ENCODE assay signal across 8 cellular contexts in the genomic region with DNA sequence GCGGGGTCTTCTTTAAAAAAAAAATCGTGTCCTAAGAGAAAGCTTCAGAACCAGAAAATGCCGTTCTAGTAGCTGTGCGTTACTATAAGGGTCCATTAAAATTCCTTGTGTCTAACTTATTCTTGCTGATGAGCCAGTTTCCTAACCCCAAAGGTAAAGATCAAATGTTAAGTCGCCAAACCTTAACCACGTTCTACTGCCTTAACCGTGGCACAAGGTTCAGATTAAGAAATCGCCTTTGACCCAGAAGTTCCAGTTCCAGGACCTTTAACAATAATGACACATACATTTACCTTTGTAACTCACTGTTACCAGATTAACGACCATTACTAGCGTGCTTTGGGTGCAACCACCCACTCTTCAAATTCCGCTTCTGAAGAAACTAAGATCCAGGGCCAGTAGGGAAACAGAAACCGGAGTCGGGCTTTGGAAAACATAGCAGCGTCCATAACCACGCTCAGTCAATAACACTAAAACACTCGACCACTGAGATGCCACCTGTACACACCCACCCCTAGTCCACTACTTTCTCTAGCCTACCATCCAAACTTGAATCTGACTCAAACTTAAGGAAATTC. TPM values are rescaled to one million over a fixed set of nuclear protein-coding genes. Genes with fewer than 3 reads are reported as not detected.
DNase-seq lines count a peak whose midpoint lies in the region; ATAC-seq, FAIRE-seq and TF ChIP-seq lines count a peak whose summit lies in the region.

No MANE protein-coding gene starts in this region.

- intact Hi-C loops in PC-9 (cut with micrococcal nuclease; ENCODE audit: unreplicated experiment) = loop anchor here (2.0 to 10.0 kb wide), 4 partner anchors 84 to 271 kb away; partner anchors contain the start of gene TFPI2

- H3K9me2 ChIP-seq in PC-9 (ENCODE audit: insufficient read depth) = no peaks in the 10 kb centered on the region

- no peaks in the 10 kb centered on the region for H3K27me3 ChIP-seq in PC-9 (ENCODE audit: insufficient read depth, low read depth)
- H3K27me3 ChIP-seq in effector memory CD4-positive, alpha-beta T cell (replicated peaks; ENCODE audit: control insufficient read depth, insufficient read depth, low read length, poor library complexity, severe bottlenecking) = no peaks in the 10 kb centered on the region
- no peaks in the 10 kb centered on the region for H3K27me3 ChIP-seq in mucosa of rectum (ENCODE audit: control insufficient read depth in 2 of 2, insufficient read depth in 2 of 2, low read length in 2 of 2)

- no peaks in the 10 kb centered on the region for H3F3A ChIP-seq in PC-9 (ENCODE audit: insufficient read depth, low read depth)

- TSS peak; percentile 56 for BruUV-seq in PC-9 (replicated peaks; lab: Mats Ljungman, UMichigan)

- H3K36me3 ChIP-seq in PC-9 (ENCODE audit: low read depth) = peaks cover 11% of the 10 kb centered on the region; the same call in 1 of the 2 replicates
- no peaks in the 10 kb centered on the region for H3K36me3 ChIP-seq in effector memory CD4-positive, alpha-beta T cell (ENCODE audit: control insufficient read depth, insufficient read depth, low read length)
- H3K36me3 ChIP-seq in mucosa of rectum (ENCODE audit: control insufficient read depth in 2 of 2, insufficient read depth in 2 of 2, low read length in 2 of 2) = no peaks in the 10 kb centered on the region

- peak overlapping the region; percentile 99 for H2AFZ ChIP-seq in PC-9

- no peaks in the 10 kb centered on the region for H4K20me1 ChIP-seq in PC-9 (ENCODE audit: insufficient read depth)

- no peaks in the 10 kb centered on the region for H3K9me3 ChIP-seq in PC-9 (ENCODE audit: insufficient read depth, low read depth)
- H3K9me3 ChIP-seq in effector memory CD4-positive, alpha-beta T cell (ENCODE audit: control insufficient read depth, low read length) = no peaks in the 10 kb centered on the region
- no peaks in the 10 kb centered on the region for H3K9me3 ChIP-seq in mucosa of rectum (ENCODE audit: control insufficient read depth in 2 of 2, low read length in 2 of 2)

- H3K79me2 ChIP-seq in PC-9 (ENCODE audit: low read depth) = peaks cover 40% of the 10 kb centered on the region

- H3K4me3 ChIP-seq in AG10803 (ENCODE audit: low read length) = peak overlapping the region; percentile 92
- H3K4me3 ChIP-seq in PC-9 = peak overlapping the region; percentile 91
- peak overlapping the region; percentile 88 for H3K4me3 ChIP-seq in effector memory CD4-positive, alpha-beta T cell (ENCODE audit: insufficient read depth, low read depth, low read length, poor library complexity, severe bottlenecking)
- H3K4me3 ChIP-seq in mucosa of rectum (ENCODE audit: low read length in 2 of 2) = peak overlapping the region; percentile 77 to 78

- POLR2A ChIA-PET in PC-9 (lab: Charles Lee; ENCODE audit: unreplicated experiment) = interaction anchor here (0.6 kb wide), 1 partner anchor 654 kb away, joined by 3 read pairs; no protein-coding TSS in a partner anchor

- no peak for TF ChIP-seq CTCF in AG10803 (conservative IDR thresholded peaks at IDR 0.05; ENCODE audit: low read length)
- no peak for TF ChIP-seq CTCF in PC-9 (conservative IDR thresholded peaks at IDR 0.05)

- H3K27ac ChIP-seq in PC-9 (peak overlapping the region; percentile 77), mucosa of rectum (ENCODE audit: low read depth in 2 of 2, low read length in 2 of 2) (peak overlapping the region; percentile 65 to 86)
- H3K27ac ChIP-seq in effector memory CD4-positive, alpha-beta T cell (ENCODE audit: insufficient read depth, low read length, poor library complexity, severe bottlenecking) = peak overlapping the region; percentile 89

- ATAC-seq in GM18520 (IDR thresholded peaks at IDR 0.05; ENCODE audit: unreplicated experiment) = peak; percentile 3
- peak; percentile 36 for ATAC-seq in HG03025 (IDR thresholded peaks at IDR 0.05; ENCODE audit: low FRiP score, unreplicated experiment)

- FAIRE-seq in HTR-8/SVneo (lab: Jason Lieb, UNC) = no peak

- H3K4me2 ChIP-seq in PC-9 = peak overlapping the region; percentile 94

- peak overlapping the region; percentile 74 to 92 for H3K9ac ChIP-seq in mucosa of rectum (ENCODE audit: low read depth in 1 of 2, low read length in 2 of 2)

- peak; percentile 29 for DNase-seq in AG10803 (ENCODE audit: low read depth)
- peak in 1 of 2 experiments; percentile 36 for DNase-seq in PC-9
- no peak for DNase-seq in effector memory CD4-positive, alpha-beta T cell
- DNase-seq in NCI-H2196 treated with DMSO at 0.1 percent for 48 hours (lab: John Stamatoyannopoulos, UW; ENCODE audit: unreplicated experiment) = no peak
- no peak for DNase-seq in HTR-8/SVneo (ENCODE audit: insufficient read length, low spot score)

- CTCF ChIA-PET in PC-9 (lab: Charles Lee) = no interaction called here

- H3K4me1 ChIP-seq in PC-9 (replicated peaks; ENCODE audit: insufficient read depth) (peaks cover 11% of the 10 kb centered on the region), mucosa of rectum (ENCODE audit: control insufficient read depth in 2 of 2, insufficient read depth in 2 of 2, low read length in 2 of 2) (peaks cover 4 to 5% of the 10 kb centered on the region in 2 donors)
- peaks cover 11% of the 10 kb centered on the region for H3K4me1 ChIP-seq in effector memory CD4-positive, alpha-beta T cell (ENCODE audit: control insufficient read depth, insufficient read depth, low read length, poor library complexity, severe bottlenecking)

RNA-seq across cellular contexts. Expression of gene BET1, which starts 0.6 kb away (rescaled TPM):
- total RNA-seq in PC-9 (2021) = 39.5 and 43.0 TPM in 2 replicates
